21 cellular contexts compared by ENCODE assay signal in the genomic region with DNA sequence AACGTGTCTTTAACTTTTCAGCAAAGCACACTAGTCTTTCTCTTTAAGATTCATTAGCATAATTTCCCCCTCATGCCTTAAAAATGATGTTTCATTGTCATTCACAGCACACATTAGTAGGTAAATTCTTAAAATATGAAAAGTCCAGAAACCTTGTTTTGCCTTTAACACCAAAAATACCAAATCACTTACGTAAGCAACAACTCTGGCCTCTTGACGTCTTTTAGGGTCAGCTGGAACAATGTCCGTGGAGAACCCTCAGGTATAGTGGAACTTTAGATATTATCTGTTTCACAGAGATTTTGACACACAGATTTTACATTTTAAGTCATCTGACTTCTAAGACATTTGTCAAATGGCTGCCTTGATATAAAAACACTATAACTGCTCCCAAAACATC.
"Had no signal": no experiment of that assay in that cellular context is flagged by ENCODE, and none has a peak within 500 bp of the region (broad histone marks: within the 10 kb centered on the region; RNA-seq: fewer than 3 reads in every experiment).

No MANE protein-coding gene starts in this region.

- H3K27me3 ChIP-seq: gastroesophageal sphincter, ovary, uterus had no signal

- H3K27me3 Mint-ChIP-seq: activated CD4-positive, alpha-beta T cell treated with anti-CD3 and anti-CD28 coated beads, Interleukin-2, amount 10 ng/mL, durations not matched to agents 7 days and 5 days; activated naive CD8-positive, alpha-beta T cell treated with anti-CD3 and anti-CD28 coated beads, Interleukin-2, amount 50 U/mL, for 24 hours; type B pancreatic cell had no signal

- H3K36me3 ChIP-seq: gastroesophageal sphincter, lower lobe of right lung, ovary, thoracic aorta, uterus had no signal

- ATAC-seq: activated naive CD8-positive, alpha-beta T cell treated with anti-CD3 and anti-CD28 coated beads, Interleukin-2, amount 50 U/mL, for 24 hours; gastroesophageal sphincter; left lobe of liver; lower lobe of right lung; right cardiac atrium; stimulated activated naive CD8-positive, alpha-beta T cell treated with anti-CD3 and anti-CD28 coated beads, Interleukin-15, Interleukin-2, amounts not matched to agents 100 U/mL and 50 U/mL, for 24 hours had no signal

- H3K4me3 ChIP-seq: gastroesophageal sphincter, lower lobe of right lung, ovary, SK-N-MC, thoracic aorta, uterus had no signal

- H3K9me3 ChIP-seq: gastroesophageal sphincter, lower lobe of right lung, ovary, thoracic aorta, uterus had no signal

- H3K27ac Mint-ChIP-seq: activated CD4-positive, alpha-beta T cell treated with anti-CD3 and anti-CD28 coated beads, Interleukin-2, amount 10 ng/mL, durations not matched to agents 7 days and 5 days; activated naive CD4-positive, alpha-beta T cell treated with anti-CD3 and anti-CD28 coated beads for 36 hours; activated naive CD8-positive, alpha-beta T cell treated with anti-CD3 and anti-CD28 coated beads, Interleukin-2, amount 50 U/mL, for 24 hours; activated T-cell treated with anti-CD3 and anti-CD28 coated beads, Interleukin-2, amount 50 U/mL, for 72 hours; type B pancreatic cell had no signal

- H3K4me3 Mint-ChIP-seq: activated CD4-positive, alpha-beta T cell treated with anti-CD3 and anti-CD28 coated beads, Interleukin-2, amount 10 ng/mL, durations not matched to agents 7 days and 5 days; activated naive CD4-positive, alpha-beta T cell treated with anti-CD3 and anti-CD28 coated beads for 36 hours; activated naive CD8-positive, alpha-beta T cell treated with anti-CD3 and anti-CD28 coated beads, Interleukin-2, amount 50 U/mL, for 24 hours; activated T-cell treated with anti-CD3 and anti-CD28 coated beads, Interleukin-2, amount 50 U/mL, for 72 hours; type B pancreatic cell had no signal

- H3K36me3 Mint-ChIP-seq: type B pancreatic cell had no signal

- DNase-seq: activated CD4-positive, alpha-beta T cell treated with anti-CD3 and anti-CD28 coated beads, Interleukin-2, amount 10 ng/mL, durations not matched to agents 7 days and 5 days; activated CD4-positive, CD25-positive, alpha-beta regulatory T cell treated with anti-CD3 and anti-CD28 coated beads, Interleukin-2, amount 50 U/mL, for 72 hours; activated naive CD4-positive, alpha-beta T cell treated with anti-CD3 and anti-CD28 coated beads for 36 hours; activated naive CD8-positive, alpha-beta T cell treated with anti-CD3 and anti-CD28 coated beads, Interleukin-2, amount 50 U/mL, for 24 hours; activated T-cell treated with anti-CD3 and anti-CD28 coated beads for 4 hours; activated T-cell treated with anti-CD3 and anti-CD28 coated beads, Interleukin-2, amount 50 U/mL, for 72 hours; amygdala; central memory CD4-positive, alpha-beta T cell; kidney glomerular epithelial cell; lower lobe of right lung; ovary; right cardiac atrium; stimulated activated CD4-positive, alpha-beta T cell treated with anti-CD3 and anti-CD28 coated beads, Interleukin-2, amount 100 ng/mL, for 48 hours; stimulated activated naive CD8-positive, alpha-beta T cell treated with anti-CD3 and anti-CD28 coated beads, Interleukin-15, Interleukin-2, amounts not matched to agents 100 U/mL and 50 U/mL, for 24 hours; T-helper 2 cell; uterus had no signal

- H3K9me3 Mint-ChIP-seq: activated CD4-positive, alpha-beta T cell treated with anti-CD3 and anti-CD28 coated beads, Interleukin-2, amount 10 ng/mL, durations not matched to agents 7 days and 5 days; activated naive CD4-positive, alpha-beta T cell treated with anti-CD3 and anti-CD28 coated beads for 36 hours; activated T-cell treated with anti-CD3 and anti-CD28 coated beads, Interleukin-2, amount 50 U/mL, for 72 hours; type B pancreatic cell had no signal

- H3K27ac ChIP-seq: lower lobe of right lung had no signal
